ENCODE assay signal across 1 cellular context in genomic region chr9:136400038-136400834, GRCh38.
TF ChIP-seq lines count a peak whose summit lies in the region.

Gene SNAPC4 (minus strand): TSS chr9:136400170. CDS start chr9:136398428, 1,742 bp downstream.

TF ChIP-seq in HepG2, 621 proteins besides CTCF, POLR2A, EP300 and RAD21 (continued from another document and continues in another):
- TF ChIP-seq THRA (CRISPR knock-in tag; IDR thresholded peaks at IDR 0.05; ENCODE audit: borderline replicate concordance) (no peak), IKZF5 (CRISPR knock-in tag; IDR thresholded peaks at IDR 0.05) (no peak), ZBTB4 (CRISPR knock-in tag; IDR thresholded peaks at IDR 0.05; ENCODE audit: borderline replicate concordance) (no peak; the same call in 1 of the 2 replicates), DNMT3B (CRISPR knock-in tag; conservative IDR thresholded peaks at IDR 0.05) (no peak), SALL1 (CRISPR knock-in tag; IDR thresholded peaks at IDR 0.05) (peak; percentile 55; the same call in 1 of the 2 replicates), SP140L (CRISPR knock-in tag; IDR thresholded peaks at IDR 0.05; ENCODE audit: borderline replicate concordance) (no peak), ZNF850 (CRISPR knock-in tag; conservative IDR thresholded peaks at IDR 0.05) (no peak), PBX3 (CRISPR knock-in tag; IDR thresholded peaks at IDR 0.05; ENCODE audit: borderline replicate concordance) (no peak), MNT (IDR thresholded peaks at IDR 0.05) (no peak), ZUFSP (CRISPR knock-in tag; IDR thresholded peaks at IDR 0.05; ENCODE audit: borderline replicate concordance) (no peak), ZNF20 (CRISPR knock-in tag; IDR thresholded peaks at IDR 0.05) (no peak), ZBTB43 (CRISPR knock-in tag; conservative IDR thresholded peaks at IDR 0.05) (0 out of 2 replicates have a peak, but pooled peaks have one; percentile 23), HDAC6 (IDR thresholded peaks at IDR 0.05; ENCODE audit: low read depth, low read length) (no peak), KAT7 (CRISPR knock-in tag; IDR thresholded peaks at IDR 0.05; ENCODE audit: borderline replicate concordance) (no peak), ZNF557 (CRISPR knock-in tag; IDR thresholded peaks at IDR 0.05) (no peak), SRSF4 (IDR thresholded peaks at IDR 0.05; ENCODE audit: low read depth, low read length, poor library complexity, severe bottlenecking) (no peak), MAFK (conservative IDR thresholded peaks at IDR 0.05 in 1 of 2, IDR thresholded peaks at IDR 0.05 in 1 of 2; ENCODE audit: low read length in 2 of 2) (no peak), ARID5B (CRISPR knock-in tag; IDR thresholded peaks at IDR 0.05) (0 out of 2 replicates have a peak, but pooled peaks have one; percentile 27), ZNF577 (CRISPR knock-in tag; IDR thresholded peaks at IDR 0.05; ENCODE audit: borderline replicate concordance, low read depth) (no peak), SMARCE1 (IDR thresholded peaks at IDR 0.05; ENCODE audit: borderline replicate concordance) (no peak), MAZ (IDR thresholded peaks at IDR 0.05; ENCODE audit: borderline replicate concordance, low read depth, low read length) (peak; percentile 58; the same call in 1 of the 2 replicates), MAZ (CRISPR knock-in tag; IDR thresholded peaks at IDR 0.05; ENCODE audit: low read depth) (peak; percentile 86), TCF7L2 (IDR thresholded peaks at IDR 0.05; ENCODE audit: low read depth, low read length) (no peak), EED (CRISPR knock-in tag; IDR thresholded peaks at IDR 0.05) (no peak), ZNF468 (CRISPR knock-in tag; IDR thresholded peaks at IDR 0.05) (no peak), DPF2 (CRISPR knock-in tag; IDR thresholded peaks at IDR 0.05; ENCODE audit: borderline replicate concordance, low read depth) (no peak), ZNF263 (CRISPR knock-in tag; IDR thresholded peaks at IDR 0.05) (no peak), FOXP4 (CRISPR knock-in tag; IDR thresholded peaks at IDR 0.05) (no peak), HNF1B (CRISPR knock-in tag; IDR thresholded peaks at IDR 0.05) (0 out of 2 replicates have a peak, but pooled peaks have one; percentile 13), EEA1 (CRISPR knock-in tag; IDR thresholded peaks at IDR 0.05; ENCODE audit: borderline replicate concordance) (peak; percentile 18; the same call in 1 of the 2 replicates), ZNF503 (CRISPR knock-in tag; IDR thresholded peaks at IDR 0.05) (peak; percentile 46; the same call in 1 of the 2 replicates), ZNF317 (CRISPR knock-in tag; IDR thresholded peaks at IDR 0.05) (no peak), ZNF501 (CRISPR knock-in tag; IDR thresholded peaks at IDR 0.05) (peak; percentile 50; the same call in 1 of the 2 replicates), ZNF782 (CRISPR knock-in tag; IDR thresholded peaks at IDR 0.05; ENCODE audit: borderline replicate concordance) (no peak), NFE2L2 (IDR thresholded peaks at IDR 0.05; ENCODE audit: low read length) (no peak)
